ENCODE assay signal across 8 cellular contexts in genomic region chr14:68816943-68817430, GRCh38. TPM values are rescaled to one million over a fixed set of nuclear protein-coding genes. Genes with fewer than 3 reads are reported as not detected.
DNase-seq lines count a peak whose midpoint lies in the region; ATAC-seq and TF ChIP-seq lines count a peak whose summit lies in the region.

No MANE protein-coding gene starts in this region.

- H3K27me3 ChIP-seq in CD4-positive, alpha-beta memory T cell (ENCODE audit: insufficient read depth, low read length): no peaks in the 10 kb centered on the region
- H3K27me3 ChIP-seq in Panc1 (ENCODE audit: control insufficient read depth, insufficient read depth, low read length): no peaks in the 10 kb centered on the region
- H3K27me3 ChIP-seq in parathyroid adenoma (ENCODE audit: control insufficient read depth, insufficient read depth, low read length): no peaks in the 10 kb centered on the region

- no peaks in the 10 kb centered on the region for H3K36me3 ChIP-seq in CD4-positive, alpha-beta memory T cell (ENCODE audit: insufficient read depth, low read length)
- H3K36me3 ChIP-seq in Panc1 (ENCODE audit: control insufficient read depth, insufficient read depth, low read length) (no peaks in the 10 kb centered on the region), parathyroid adenoma (ENCODE audit: control insufficient read depth, insufficient read depth, low read length) (no peaks in the 10 kb centered on the region)

- DNase-seq in CD4-positive, alpha-beta memory T cell: no peak
- no peak for DNase-seq in Panc1 (ENCODE audit: low read depth, low spot score)
- no peak for DNase-seq in epithelial cell of proximal tubule (ENCODE audit: low read depth)
- DNase-seq in NCI-H510A (lab: John Stamatoyannopoulos, UW): no peak
- DNase-seq in putamen (ENCODE audit: low spot score): no peak

- H3K36me3 Mint-ChIP-seq in CD4-positive, alpha-beta memory T cell: peaks cover 0 to 1% of the 10 kb centered on the region in 2 donors

- H2AFZ ChIP-seq in parathyroid adenoma: peak overlapping the region; percentile 94

- H3K27ac ChIP-seq in CD4-positive, alpha-beta memory T cell (ENCODE audit: low read depth, low read length): peak overlapping the region; percentile 81
- H3K27ac ChIP-seq in Panc1 (ENCODE audit: low read length): peak overlapping the region; percentile 81; the same call in 1 of the 2 replicates
- peak overlapping the region; percentile 89 for H3K27ac ChIP-seq in parathyroid adenoma

- H3K9me3 ChIP-seq in CD4-positive, alpha-beta memory T cell (ENCODE audit: control insufficient read depth in 1 of 2, low read length in 2 of 2): no peaks in the 10 kb centered on the region
- H3K9me3 ChIP-seq in Panc1 (ENCODE audit: control insufficient read depth, insufficient read depth, low read depth, low read length) (no peaks in the 10 kb centered on the region), parathyroid adenoma (ENCODE audit: control insufficient read depth, low read length) (no peaks in the 10 kb centered on the region)

- ATAC-seq in Panc1 (no peak), GM21390 (IDR thresholded peaks at IDR 0.05; ENCODE audit: unreplicated experiment) (no peak), HG02763 (IDR thresholded peaks at IDR 0.05; ENCODE audit: unreplicated experiment) (no peak)

- H3K4me1 Mint-ChIP-seq in CD4-positive, alpha-beta memory T cell: peaks cover 53 to 88% (median 67%) of the 10 kb centered on the region in 4 donors

- no peak overlapping the region for H3K4me2 ChIP-seq in parathyroid adenoma (ENCODE audit: low read length)

- BruUV-seq in Panc1 (replicated peaks; lab: Mats Ljungman, UMichigan): no TSS peak

- peaks cover 0 to 1% (median 0%) of the 10 kb centered on the region in 8 donors for H3K9me3 Mint-ChIP-seq in CD4-positive, alpha-beta memory T cell

- H3K4me3 Mint-ChIP-seq in CD4-positive, alpha-beta memory T cell: peak overlapping the region; percentile 79 to 85 (median 82)

- H3K27ac Mint-ChIP-seq in CD4-positive, alpha-beta memory T cell: peak overlapping the region; percentile 87 to 95 (median 92)

- no peaks in the 10 kb centered on the region for H3K27me3 Mint-ChIP-seq in CD4-positive, alpha-beta memory T cell

- CTCF ChIA-PET in CD4-positive, alpha-beta memory T cell (lab: Charles Lee; ENCODE audit: partially characterized antibody): interaction anchor here (0.6 to 20.9 kb wide), 40 partner anchors 9 to 980 kb away, joined by 3 to 428 read pairs (median 6); partner anchors contain the start of gene ZFP36L1
- CTCF ChIA-PET in Panc1 (lab: Charles Lee): interaction anchor here (0.6 to 1.5 kb wide), 5 partner anchors 27 to 981 kb away, joined by 3 to 11 read pairs (median 4); no protein-coding TSS in a partner anchor

- peak overlapping the region in 1 of 2 donors; percentile 44 for H3K4me3 ChIP-seq in CD4-positive, alpha-beta memory T cell (ENCODE audit: low read length in 2 of 2)
- H3K4me3 ChIP-seq in Panc1 (ENCODE audit: low read depth in 2 of 2, low read length in 2 of 2) (no peak overlapping the region), epithelial cell of proximal tubule (ENCODE audit: low read depth, low read length) (peak overlapping the region; percentile 60), parathyroid adenoma (ENCODE audit: low read depth, low read length) (no peak overlapping the region)

- no peaks in the 10 kb centered on the region for H3K79me2 ChIP-seq in parathyroid adenoma

- H3K9ac ChIP-seq in parathyroid adenoma: peak overlapping the region; percentile 22

- in situ Hi-C loops in Panc1 (cut with HindIII; ENCODE audit: low pct_unique_long_range_greater_than_20kb, low sequenced_read_pairs): no loop called here

- intact Hi-C loops in CD4-positive, alpha-beta memory T cell (cut with micrococcal nuclease): loop anchor here (1.0 to 10.0 kb wide), 9 partner anchors 21 to 1202 kb away; partner anchors contain the start of gene ARG2
- intact Hi-C loops in Panc1 (cut with micrococcal nuclease; ENCODE audit: unreplicated experiment): loop anchor here (2.0 kb wide), 2 partner anchors 568 to 882 kb away; no protein-coding TSS in a partner anchor

- TF ChIP-seq CTCF in Panc1 (IDR thresholded peaks at IDR 0.05): peak; percentile 41
- no peak for TF ChIP-seq CTCF in epithelial cell of proximal tubule (conservative IDR thresholded peaks at IDR 0.05; ENCODE audit: low read depth, low read length)
- TF ChIP-seq CTCF in parathyroid adenoma (IDR thresholded peaks at IDR 0.05): no peak

- H3K4me1 ChIP-seq in CD4-positive, alpha-beta memory T cell (ENCODE audit: insufficient read depth, low read length): peaks cover 93% of the 10 kb centered on the region
- H3K4me1 ChIP-seq in Panc1 (ENCODE audit: control insufficient read depth, insufficient read depth, low read length) (peaks cover 23% of the 10 kb centered on the region), parathyroid adenoma (peaks cover 8% of the 10 kb centered on the region)

- POLR2A ChIA-PET in CD4-positive, alpha-beta memory T cell (lab: Charles Lee; ENCODE audit: partially characterized antibody): interaction anchor here (0.6 to 26.7 kb wide), 32 partner anchors 9 to 997 kb away, joined by 3 to 1973 read pairs (median 5); partner anchors contain the start of genes RAD51B and ZFP36L1
- POLR2A ChIA-PET in Panc1 (lab: Charles Lee): no interaction called here

RNA-seq across cellular contexts. Expression of gene ZFP36L1, which starts 24.1 kb away (rescaled TPM):
- 100 to 1,000 TPM; 227 to 242 TPM for total RNA-seq in CD4-positive, alpha-beta memory T cell
- polyA plus RNA-seq in CD4-positive, alpha-beta memory T cell: 100 to 1,000 TPM in 1 of 2 donors, 10 to 100 TPM in 1; 60.3 to 127 TPM
- total RNA-seq in Panc1 (2021; ENCODE audit: unreplicated experiment) (84.9 TPM), epithelial cell of proximal tubule (87.0 and 142 TPM in 2 replicates)
- 126 TPM for polyA plus RNA-seq in Panc1 (2012; ENCODE audit: insufficient read length)
